In genomic region chr12:56299853-56300643, GRCh38 we compare ENCODE assay signal across 8 cellular contexts. TPM values are rescaled to one million over a fixed set of nuclear protein-coding genes. Genes with fewer than 3 reads are reported as not detected.
DNase-seq lines count a peak whose midpoint lies in the region; ATAC-seq and TF ChIP-seq lines count a peak whose summit lies in the region.

TSS of gene CS (minus strand) at chr12:56300330. CDS start at chr12:56300201, 129 bp downstream.

- DNase-seq in DMS114 treated with DMSO at 0.1 percent for 48 hours (lab: John Stamatoyannopoulos, UW; ENCODE audit: unreplicated experiment) (peak; percentile 96), PC-3 (peak; percentile 99), activated T-cell treated with anti-CD3 and anti-CD28 coated beads for 48 hours (ENCODE audit: low read depth) (peak; percentile 98), epithelial cell of prostate (ENCODE audit: low read depth, low spot score) (peak; percentile 82), mucosa of gallbladder (ENCODE audit: low spot score) (peak; percentile 99)
- peak; percentile 95 to 98 for DNase-seq in stimulated activated CD8-positive, alpha-beta memory T cell treated with anti-CD3 and anti-CD28 coated beads, Interleukin-4, amount 100 ng/mL, for 4 hours (ENCODE audit: low read depth in 2 of 2, low spot score in 1 of 2)

- no peak for TF ChIP-seq RAD21 in Ishikawa (IDR thresholded peaks at IDR 0.05; ENCODE audit: low read depth)

- ATAC-seq in GM21576 (IDR thresholded peaks at IDR 0.05; ENCODE audit: unreplicated experiment) (peak; percentile 94), PC-3 (peak; percentile 95)

- no peaks in the 10 kb centered on the region for H3K9me2 ChIP-seq in PC-3 (replicated peaks; ENCODE audit: low read length)

- H3K4me1 ChIP-seq in PC-3 (ENCODE audit: insufficient read depth, low read length) = peaks cover 39% of the 10 kb centered on the region

- H3K27ac ChIP-seq in PC-3 (ENCODE audit: low read length) = peak within 1 kb of the TSS; percentile 69
- H3K27ac ChIP-seq in epithelial cell of prostate = peak within 1 kb of the TSS; percentile 88

- TF ChIP-seq EP300 in Ishikawa (IDR thresholded peaks at IDR 0.05; ENCODE audit: borderline replicate concordance) = peak; percentile 64

- H3K9me3 ChIP-seq in PC-3 (ENCODE audit: low read length) = no peaks in the 10 kb centered on the region

- H3K27me3 ChIP-seq in PC-3 (ENCODE audit: low read length) = no peaks in the 10 kb centered on the region

- H2AFZ ChIP-seq in PC-3 (ENCODE audit: low read length) = peak within 1 kb of the TSS; percentile 87

- peak within 1 kb of the TSS; percentile 96 for H3K4me3 ChIP-seq in PC-3 (ENCODE audit: low read length)

- H3K79me2 ChIP-seq in PC-3 (ENCODE audit: low read length) = peaks cover 50% of the 10 kb centered on the region

- CTCF ChIA-PET in PC-3 (lab: Charles Lee) = no interaction called here

- no peak for TF ChIP-seq CTCF in PC-3 (conservative IDR thresholded peaks at IDR 0.05; ENCODE audit: low read depth, low read length)

- H3F3A ChIP-seq in PC-3 (ENCODE audit: low read length, unreplicated experiment) = no peaks in the 10 kb centered on the region

- peaks cover 23% of the 10 kb centered on the region; the same call in 1 of the 2 replicates for H4K20me1 ChIP-seq in PC-3 (ENCODE audit: low read length)

- POLR2A ChIA-PET in PC-3 (lab: Charles Lee; ENCODE audit: unreplicated experiment) = interaction anchor here (0.6 to 0.7 kb wide), 3 partner anchors 16 to 360 kb away, joined by 3 read pairs; no protein-coding TSS in a partner anchor

- H3K36me3 ChIP-seq in PC-3 (ENCODE audit: low read depth, low read length) = peaks cover 18% of the 10 kb centered on the region

- no TSS peak for BruUV-seq in PC-3 (replicated peaks; lab: Mats Ljungman, UMichigan)

- intact Hi-C loops in PC-3 (cut with micrococcal nuclease) = no loop called here

- peak within 1 kb of the TSS; percentile 89 for H3K9ac ChIP-seq in PC-3 (ENCODE audit: low read length)

- H3K4me2 ChIP-seq in PC-3 (ENCODE audit: low read length) = peak within 1 kb of the TSS; percentile 87

TF ChIP-seq in Ishikawa, 13 proteins besides CTCF, POLR2A, EP300 and RAD21:
- TF ChIP-seq USF1 (IDR thresholded peaks at IDR 0.05) (peak; percentile 66), CEBPB (IDR thresholded peaks at IDR 0.05) (no peak; the same call in 1 of the 2 replicates), TEAD4 (IDR thresholded peaks at IDR 0.05) (peak; percentile 53), TAF1 (IDR thresholded peaks at IDR 0.05; ENCODE audit: low read depth) (peak; percentile 91), NFIC (IDR thresholded peaks at IDR 0.05) (peak; percentile 100), FOXM1 (IDR thresholded peaks at IDR 0.05; ENCODE audit: borderline replicate concordance, low read depth) (no peak; the same call in 1 of the 2 replicates), YY1 (IDR thresholded peaks at IDR 0.05; ENCODE audit: low read depth) (no peak), EGR1 (IDR thresholded peaks at IDR 0.05) (peak; percentile 67), TCF12 (IDR thresholded peaks at IDR 0.05; ENCODE audit: low read depth) (peak; percentile 46; the same call in 1 of the 2 replicates), ZBTB7A (IDR thresholded peaks at IDR 0.05; ENCODE audit: low read depth) (peak; percentile 89), CREB1 (IDR thresholded peaks at IDR 0.05; ENCODE audit: low read depth) (peak; percentile 63; the same call in 1 of the 2 replicates), MAX (IDR thresholded peaks at IDR 0.05) (peak; percentile 99)
- TF ChIP-seq, protein P1, sequence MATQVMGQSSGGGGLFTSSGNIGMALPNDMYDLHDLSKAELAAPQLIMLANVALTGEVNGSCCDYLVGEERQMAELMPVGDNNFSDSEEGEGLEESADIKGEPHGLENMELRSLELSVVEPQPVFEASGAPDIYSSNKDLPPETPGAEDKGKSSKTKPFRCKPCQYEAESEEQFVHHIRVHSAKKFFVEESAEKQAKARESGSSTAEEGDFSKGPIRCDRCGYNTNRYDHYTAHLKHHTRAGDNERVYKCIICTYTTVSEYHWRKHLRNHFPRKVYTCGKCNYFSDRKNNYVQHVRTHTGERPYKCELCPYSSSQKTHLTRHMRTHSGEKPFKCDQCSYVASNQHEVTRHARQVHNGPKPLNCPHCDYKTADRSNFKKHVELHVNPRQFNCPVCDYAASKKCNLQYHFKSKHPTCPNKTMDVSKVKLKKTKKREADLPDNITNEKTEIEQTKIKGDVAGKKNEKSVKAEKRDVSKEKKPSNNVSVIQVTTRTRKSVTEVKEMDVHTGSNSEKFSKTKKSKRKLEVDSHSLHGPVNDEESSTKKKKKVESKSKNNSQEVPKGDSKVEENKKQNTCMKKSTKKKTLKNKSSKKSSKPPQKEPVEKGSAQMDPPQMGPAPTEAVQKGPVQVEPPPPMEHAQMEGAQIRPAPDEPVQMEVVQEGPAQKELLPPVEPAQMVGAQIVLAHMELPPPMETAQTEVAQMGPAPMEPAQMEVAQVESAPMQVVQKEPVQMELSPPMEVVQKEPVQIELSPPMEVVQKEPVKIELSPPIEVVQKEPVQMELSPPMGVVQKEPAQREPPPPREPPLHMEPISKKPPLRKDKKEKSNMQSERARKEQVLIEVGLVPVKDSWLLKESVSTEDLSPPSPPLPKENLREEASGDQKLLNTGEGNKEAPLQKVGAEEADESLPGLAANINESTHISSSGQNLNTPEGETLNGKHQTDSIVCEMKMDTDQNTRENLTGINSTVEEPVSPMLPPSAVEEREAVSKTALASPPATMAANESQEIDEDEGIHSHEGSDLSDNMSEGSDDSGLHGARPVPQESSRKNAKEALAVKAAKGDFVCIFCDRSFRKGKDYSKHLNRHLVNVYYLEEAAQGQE (IDR thresholded peaks at IDR 0.05; ENCODE audit: low read depth) = peak; percentile 28; the same call in 1 of the 2 replicates

RNA-seq across cellular contexts. Expression of gene CS, which starts in this region (rescaled TPM):
- total RNA-seq in PC-3 (2014; rRNA removed) = 182 and 199 TPM in 2 replicates
- 156 TPM for total RNA-seq in mucosa of gallbladder

Comparison
In these comparisons a context has a peak if more than half of its experiments do, and no peak if none do; other contexts are left out.
1. Peak in every context shown above with its lines: DNase-seq, ATAC-seq, H3K4me3 ChIP-seq and H3K27ac ChIP-seq.